In genomic region chr11:63768232-63769043, GRCh38 we compare ENCODE assay signal across 8 cellular contexts. TPM values are rescaled to one million over a fixed set of nuclear protein-coding genes. Genes with fewer than 3 reads are reported as not detected.
A peak's percentile ranks its signal among the peaks of the same experiment; 100 is the strongest.
DNase-seq lines count a peak whose midpoint lies in the region; ATAC-seq and TF ChIP-seq lines count a peak whose summit lies in the region.

TSS of gene ZFTA (minus strand) at chr11:63768775. CDS start at chr11:63768622, 153 bp downstream.

- no peaks in the 10 kb centered on the region for H4K20me1 ChIP-seq in KMS-11 (ENCODE audit: insufficient read depth)

- H3K27ac ChIP-seq in KMS-11 = no peak within 1 kb of the TSS
- peak within 1 kb of the TSS; percentile 41 for H3K27ac ChIP-seq in angular gyrus (ENCODE audit: low read depth, low read length)
- H3K27ac ChIP-seq in right atrium auricular region = peak within 1 kb of the TSS; percentile 82 to 83
- peak within 1 kb of the TSS; percentile 70 for H3K27ac ChIP-seq in rectal smooth muscle tissue (ENCODE audit: low read depth, low read length)

- H3K4me2 ChIP-seq in KMS-11 = peak within 1 kb of the TSS; percentile 81

- H3K4me3 ChIP-seq in KMS-11 (IDR thresholded peaks at IDR 0.05; ENCODE audit: insufficient read depth, low read depth, low read length) (peak within 1 kb of the TSS; percentile 40), right atrium auricular region (peak within 1 kb of the TSS; percentile 71 to 85), rectal smooth muscle tissue (ENCODE audit: low read length) (peak within 1 kb of the TSS; percentile 80)

- H3K27me3 ChIP-seq in KMS-11 (ENCODE audit: insufficient read depth, low read depth) = no peaks in the 10 kb centered on the region; the same call in 1 of the 2 replicates
- H3K27me3 ChIP-seq in right atrium auricular region = no peaks in the 10 kb centered on the region
- no peaks in the 10 kb centered on the region for H3K27me3 ChIP-seq in rectal smooth muscle tissue (ENCODE audit: control insufficient read depth, insufficient read depth, low read length)

- H3K9ac ChIP-seq in KMS-11 = peak within 1 kb of the TSS; percentile 24; the same call in 1 of the 2 replicates
- peak within 1 kb of the TSS; percentile 8 for H3K9ac ChIP-seq in rectal smooth muscle tissue (ENCODE audit: low read length)

- TF ChIP-seq CTCF in KMS-11 (conservative IDR thresholded peaks at IDR 0.05; ENCODE audit: low read depth, low read length) = peak; percentile 19; the same call in 1 of the 2 replicates
- TF ChIP-seq CTCF in right atrium auricular region (IDR thresholded peaks at IDR 0.05) = peak; percentile 71 to 95

- H3K4me1 ChIP-seq in KMS-11 (ENCODE audit: low read depth, poor library complexity, severe bottlenecking) (no peaks in the 10 kb centered on the region), right atrium auricular region (peaks cover 0 to 46% of the 10 kb centered on the region in 2 donors), rectal smooth muscle tissue (ENCODE audit: control insufficient read depth, insufficient read depth, low read length) (peaks cover 9% of the 10 kb centered on the region)

- no peaks in the 10 kb centered on the region for H3K9me3 ChIP-seq in right atrium auricular region

- peaks cover 6% of the 10 kb centered on the region; the same call in 1 of the 2 replicates for H3K79me2 ChIP-seq in KMS-11 (ENCODE audit: insufficient read depth, low read depth)

- peak; percentile 56 for ATAC-seq in GM19463 (IDR thresholded peaks at IDR 0.05; ENCODE audit: unreplicated experiment)

- H3K36me3 ChIP-seq in KMS-11 (ENCODE audit: insufficient read depth) (no peaks in the 10 kb centered on the region), right atrium auricular region (no peaks in the 10 kb centered on the region), rectal smooth muscle tissue (ENCODE audit: control insufficient read depth, insufficient read depth, low read length) (no peaks in the 10 kb centered on the region)

- H2AFZ ChIP-seq in KMS-11 (ENCODE audit: low read depth) = peak within 1 kb of the TSS; percentile 82

- DNase-seq in CD1c-positive myeloid dendritic cell (ENCODE audit: extremely low spot score) (peak; percentile 61), SW480 (ENCODE audit: low spot score) (peak; percentile 73), right atrium auricular region (ENCODE audit: low spot score) (no peak), NCI-H1694 treated with DMSO at 0.1 percent for 48 hours (lab: John Stamatoyannopoulos, UW) (no peak)

RNA-seq across cellular contexts. Expression of gene ZFTA, which starts in this region (rescaled TPM):
- 10 to 100 TPM; 12.2 to 18.5 TPM for total RNA-seq in right atrium auricular region

Comparison
In these comparisons a context has a peak if more than half of its experiments do, and no peak if none do; other contexts are left out.
1. DNase-seq: peak in CD1c-positive myeloid dendritic cell (single experiment) and SW480 (single experiment); none in right atrium auricular region (single experiment) and NCI-H1694 treated with DMSO at 0.1 percent for 48 hours (single experiment).
2. Peak in every context shown above with its lines, with median percentiles within 50 percentile points of each other: H3K4me3 ChIP-seq.